8 cellular contexts compared by ENCODE assay signal in the genomic region with DNA sequence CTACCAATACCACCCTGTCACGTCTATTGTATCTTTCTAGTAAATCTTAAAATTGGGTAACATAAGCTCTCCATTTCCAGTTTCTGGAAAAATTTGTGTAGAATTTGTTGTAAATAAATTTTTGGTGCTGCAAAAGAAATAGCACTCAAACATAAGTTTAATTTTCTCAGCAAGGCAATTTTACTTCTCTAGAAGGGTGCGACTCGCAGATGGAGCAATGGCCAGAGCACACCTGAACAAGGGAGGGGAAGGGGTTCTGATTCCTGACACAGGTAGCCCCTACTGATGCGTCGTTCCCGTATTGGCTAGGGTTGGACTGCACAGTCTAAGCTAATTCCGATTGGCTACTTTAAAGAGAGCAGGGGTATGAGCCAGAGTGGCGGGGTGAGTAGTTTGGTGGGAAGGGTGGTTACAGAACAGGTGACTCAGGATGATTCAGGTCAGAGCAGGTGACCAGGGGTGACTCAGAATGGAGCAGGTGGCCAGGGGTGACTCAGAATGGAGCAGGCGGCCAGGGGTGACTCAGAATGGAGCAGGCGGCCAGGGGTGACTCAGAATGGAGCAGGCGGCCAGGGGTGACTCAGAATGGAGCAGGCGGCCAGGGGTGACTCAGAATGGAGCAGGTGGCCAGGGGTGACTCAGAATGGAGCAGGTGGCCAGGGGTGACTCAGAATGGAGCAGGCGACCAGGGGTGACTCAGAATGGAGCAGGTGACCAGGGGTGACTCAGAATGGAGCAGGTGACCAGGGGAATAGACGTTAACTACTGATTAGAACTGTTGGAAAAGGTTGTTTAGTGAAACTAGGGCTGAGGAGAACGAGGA. TPM values are rescaled to one million over a fixed set of nuclear protein-coding genes. Genes with fewer than 3 reads are reported as not detected.
DNase-seq lines count a peak whose midpoint lies in the region; ATAC-seq and TF ChIP-seq lines count a peak whose summit lies in the region.
"Not testable (repeated sequence)": the region's sequence is repeated elsewhere in the genome, so short reads cannot be mapped to it uniquely, and the experiment has no call there.

No MANE protein-coding gene starts in this region.

- not testable (repeated sequence) for TF ChIP-seq CTCF in CD4-positive, alpha-beta T cell (IDR thresholded peaks at IDR 0.05)

- peaks cover 32% of the 10 kb centered on the region for H3K27me3 Mint-ChIP-seq in CD4-positive, alpha-beta T cell
- peaks cover 14 to 21% of the 10 kb centered on the region in 2 donors for H3K27me3 Mint-ChIP-seq in natural killer cell treated with Interleukin-12 subunit alpha and Interleukin-12 subunit beta and Interleukin-15 and Interleukin-18, amount 100 ng/mL, for 72 hours

- peak; percentile 53 to 83 (median 70) for DNase-seq in CD4-positive, alpha-beta T cell
- peak; percentile 89 for DNase-seq in NK-92 treated with Interleukin-12 subunit alpha and Interleukin-12 subunit beta, amount 100 ng/mL, for 24 hours (lab: John Stamatoyannopoulos, UW)
- DNase-seq in activated CD4-positive, alpha-beta T cell treated with anti-CD3 and anti-CD28 coated beads for 48 hours = peak; percentile 87
- peak; percentile 89 for DNase-seq in foreskin melanocyte
- peak; percentile 81 for DNase-seq in natural killer cell treated with Interleukin-12 subunit alpha and Interleukin-12 subunit beta and Interleukin-15 and Interleukin-18, amount 100 ng/mL, for 72 hours (ENCODE audit: low spot score)
- DNase-seq in stimulated activated CD8-positive, alpha-beta memory T cell treated with anti-CD3 and anti-CD28 coated beads, Interleukin-15, amount 100 ng/mL, for 1 hour (ENCODE audit: low read depth) = peak; percentile 66

- peak; percentile 49 for ATAC-seq in CD4-positive, alpha-beta T cell (ENCODE audit: poor library complexity)
- ATAC-seq in HG02981 (IDR thresholded peaks at IDR 0.05; ENCODE audit: unreplicated experiment) = peak; percentile 80
- not testable (repeated sequence) for ATAC-seq in natural killer cell treated with Interleukin-12 subunit alpha and Interleukin-12 subunit beta and Interleukin-15 and Interleukin-18, amount 100 ng/mL, for 72 hours

- CTCF ChIA-PET in CD4-positive, alpha-beta T cell (lab: Charles Lee) = not testable (repeated sequence)

- not testable (repeated sequence) for H3K4me3 Mint-ChIP-seq in CD4-positive, alpha-beta T cell
- H3K4me3 Mint-ChIP-seq in natural killer cell treated with Interleukin-12 subunit alpha and Interleukin-12 subunit beta and Interleukin-15 and Interleukin-18, amount 100 ng/mL, for 72 hours = peak overlapping the region; percentile 43

- peak overlapping the region; percentile 2 for H3K27ac ChIP-seq in CD4-positive, alpha-beta T cell (ENCODE audit: low read depth, low read length)
- peak overlapping the region; percentile 54 for H3K27ac ChIP-seq in angular gyrus (ENCODE audit: low read depth, low read length)

- H3K36me3 Mint-ChIP-seq in CD4-positive, alpha-beta T cell (ENCODE audit: low read depth); natural killer cell treated with Interleukin-12 subunit alpha and Interleukin-12 subunit beta and Interleukin-15 and Interleukin-18, amount 100 ng/mL, for 72 hours: not testable (repeated sequence)

- peak overlapping the region; percentile 8 for H3K27ac Mint-ChIP-seq in CD4-positive, alpha-beta T cell
- H3K27ac Mint-ChIP-seq in natural killer cell treated with Interleukin-12 subunit alpha and Interleukin-12 subunit beta and Interleukin-15 and Interleukin-18, amount 100 ng/mL, for 72 hours = peak overlapping the region; percentile 83 to 84

- POLR2A ChIA-PET in CD4-positive, alpha-beta T cell (lab: Charles Lee) = not testable (repeated sequence)

- intact Hi-C loops in CD4-positive, alpha-beta T cell (cut with DNase I, micrococcal nuclease) = loop anchor here in 1 of 2 experiments (10.0 kb wide), 1 partner anchor 92 kb away; no protein-coding TSS in a partner anchor

- not testable (repeated sequence) for H3K9me3 ChIP-seq in CD4-positive, alpha-beta T cell (ENCODE audit: control insufficient read depth, low read length)

- not testable (repeated sequence) for H3K9me3 Mint-ChIP-seq in CD4-positive, alpha-beta T cell; natural killer cell treated with Interleukin-12 subunit alpha and Interleukin-12 subunit beta and Interleukin-15 and Interleukin-18, amount 100 ng/mL, for 72 hours

- H3K4me1 Mint-ChIP-seq in CD4-positive, alpha-beta T cell (ENCODE audit: low read depth) = not testable (repeated sequence)
- H3K4me1 Mint-ChIP-seq in natural killer cell treated with Interleukin-12 subunit alpha and Interleukin-12 subunit beta and Interleukin-15 and Interleukin-18, amount 100 ng/mL, for 72 hours (ENCODE audit: low read depth in 2 of 2) = peaks cover 3 to 14% of the 10 kb centered on the region in 2 donors

- H3K27me3 ChIP-seq in CD4-positive, alpha-beta T cell (ENCODE audit: control insufficient read depth, insufficient read depth, low read length) = not testable (repeated sequence)

RNA-seq across cellular contexts. Expression of gene NID1, which starts 32.0 kb away (rescaled TPM):
- total RNA-seq in CD4-positive, alpha-beta T cell = under 1 TPM; 0.03 to 0.08 TPM
- not detected for total RNA-seq in natural killer cell treated with Interleukin-12 subunit alpha and Interleukin-12 subunit beta and Interleukin-15 and Interleukin-18, amount 100 ng/mL, for 72 hours

RNA-seq across cellular contexts. Expression of gene GPR137B, which starts 45.5 kb away (rescaled TPM):
- 1 to 10 TPM; 6.3 to 7.4 TPM for total RNA-seq in CD4-positive, alpha-beta T cell
- 10 to 100 TPM in 1 of 2 donors, 1 to 10 TPM in 1; 8.6 to 16.8 TPM for total RNA-seq in natural killer cell treated with Interleukin-12 subunit alpha and Interleukin-12 subunit beta and Interleukin-15 and Interleukin-18, amount 100 ng/mL, for 72 hours
